Comparison of ENCODE assay signal across 1 cellular context in genomic region chr2:47070155-47070919, GRCh38.
A peak's percentile ranks its signal among the peaks of the same experiment; 100 is the strongest.
TF ChIP-seq lines count a peak whose summit lies in the region.

No MANE protein-coding gene starts in this region.

TF ChIP-seq in HepG2, 621 proteins besides CTCF, POLR2A, EP300 and RAD21 (continued from another document and continues in another):
- TF ChIP-seq MBD4 (IDR thresholded peaks at IDR 0.05; ENCODE audit: borderline replicate concordance, low read length) (no peak), MED1 (CRISPR knock-in tag; IDR thresholded peaks at IDR 0.05) (peak; percentile 50), SRY (CRISPR knock-in tag; IDR thresholded peaks at IDR 0.05) (peak; percentile 78; the same call in 1 of the 2 replicates), STAT5B (CRISPR knock-in tag; IDR thresholded peaks at IDR 0.05) (no peak), YY1 (IDR thresholded peaks at IDR 0.05; ENCODE audit: insufficient read depth, insufficient replicate concordance, low read depth, low read length) (no peak), ZNF616 (CRISPR knock-in tag; IDR thresholded peaks at IDR 0.05; ENCODE audit: low read depth) (no peak), ZNF557 (CRISPR knock-in tag; IDR thresholded peaks at IDR 0.05) (no peak), SRSF4 (IDR thresholded peaks at IDR 0.05; ENCODE audit: low read depth, low read length, poor library complexity, severe bottlenecking) (no peak), PCBP1 (IDR thresholded peaks at IDR 0.05; ENCODE audit: borderline replicate concordance, low read depth, low read length) (no peak), CENPBD1 (CRISPR knock-in tag; IDR thresholded peaks at IDR 0.05; ENCODE audit: borderline replicate concordance, low read depth) (no peak), ETV5 (CRISPR knock-in tag; IDR thresholded peaks at IDR 0.05; ENCODE audit: borderline replicate concordance) (no peak), ZNF44 (CRISPR knock-in tag; IDR thresholded peaks at IDR 0.05) (no peak; the same call in 1 of the 2 replicates), AHR (CRISPR knock-in tag; IDR thresholded peaks at IDR 0.05) (0 out of 2 replicates have a peak, but pooled peaks have one; percentile 18), TAF1 (CRISPR knock-in tag; IDR thresholded peaks at IDR 0.05) (0 out of 2 replicates have a peak, but pooled peaks have one; percentile 27), FOXO1 (CRISPR knock-in tag; IDR thresholded peaks at IDR 0.05) (peak; percentile 28; the same call in 1 of the 2 replicates), MXI1 (IDR thresholded peaks at IDR 0.05; ENCODE audit: borderline replicate concordance, low read depth, low read length) (peak; percentile 6; the same call in 1 of the 3 replicates), STAG1 (CRISPR knock-in tag; IDR thresholded peaks at IDR 0.05) (no peak), ZNF781 (CRISPR knock-in tag; IDR thresholded peaks at IDR 0.05; ENCODE audit: borderline replicate concordance, not compliant biosample characterization) (no peak), BHLHE40 (IDR thresholded peaks at IDR 0.05; ENCODE audit: low read length) (no peak), HOMEZ (CRISPR knock-in tag; IDR thresholded peaks at IDR 0.05; ENCODE audit: low read depth) (no peak; the same call in 1 of the 2 replicates), FOXP1 (IDR thresholded peaks at IDR 0.05) (no peak), FOXP1 (CRISPR knock-in tag; IDR thresholded peaks at IDR 0.05) (peak; percentile 43; the same call in 1 of the 2 replicates), ZNF224 (CRISPR knock-in tag; IDR thresholded peaks at IDR 0.05) (0 out of 2 replicates have a peak, but pooled peaks have one; percentile 64), CENPT (CRISPR knock-in tag; IDR thresholded peaks at IDR 0.05; ENCODE audit: low read depth) (no peak), IKZF4 (CRISPR knock-in tag; IDR thresholded peaks at IDR 0.05; ENCODE audit: borderline replicate concordance, low read depth, not compliant biosample characterization) (peak; percentile 70), BCL3 (CRISPR knock-in tag; IDR thresholded peaks at IDR 0.05) (no peak), TGIF2 (CRISPR knock-in tag; IDR thresholded peaks at IDR 0.05) (no peak), ZNF605 (CRISPR knock-in tag; IDR thresholded peaks at IDR 0.05) (peak; percentile 51; the same call in 1 of the 2 replicates), SAP130 (CRISPR knock-in tag; IDR thresholded peaks at IDR 0.05; ENCODE audit: low read depth) (peak; percentile 45; the same call in 1 of the 2 replicates), ZSCAN30 (CRISPR knock-in tag; IDR thresholded peaks at IDR 0.05) (no peak), ZNF766 (CRISPR knock-in tag; IDR thresholded peaks at IDR 0.05; ENCODE audit: borderline replicate concordance) (no peak), NRL (CRISPR knock-in tag; IDR thresholded peaks at IDR 0.05; ENCODE audit: borderline replicate concordance) (peak; percentile 72; the same call in 1 of the 2 replicates), KAT8 (CRISPR knock-in tag; IDR thresholded peaks at IDR 0.05) (no peak), SNRNP70 (IDR thresholded peaks at IDR 0.05; ENCODE audit: low read depth, low read length) (no peak), HOXA5 (CRISPR knock-in tag; IDR thresholded peaks at IDR 0.05) (no peak), PAWR (CRISPR knock-in tag; IDR thresholded peaks at IDR 0.05; ENCODE audit: borderline replicate concordance) (no peak), HNRNPK (IDR thresholded peaks at IDR 0.05; ENCODE audit: low read depth, low read length, poor library complexity, severe bottlenecking) (no peak), ZNF570 (CRISPR knock-in tag; IDR thresholded peaks at IDR 0.05; ENCODE audit: borderline replicate concordance) (no peak), ZFY (CRISPR knock-in tag; IDR thresholded peaks at IDR 0.05) (peak; percentile 49; the same call in 1 of the 2 replicates), ZBTB10 (CRISPR knock-in tag; IDR thresholded peaks at IDR 0.05; ENCODE audit: borderline replicate concordance) (no peak), NR2F1 (CRISPR knock-in tag; IDR thresholded peaks at IDR 0.05) (no peak; a peak in 1 of 4 replicates), CAMTA2 (CRISPR knock-in tag; IDR thresholded peaks at IDR 0.05; ENCODE audit: borderline replicate concordance) (peak; percentile 66), SATB2 (CRISPR knock-in tag; IDR thresholded peaks at IDR 0.05) (no peak), MTA1 (CRISPR knock-in tag; IDR thresholded peaks at IDR 0.05; ENCODE audit: borderline replicate concordance) (peak; percentile 93), HNF4A (CRISPR knock-in tag; IDR thresholded peaks at IDR 0.05) (peak; percentile 77), ZNF33B (CRISPR knock-in tag; IDR thresholded peaks at IDR 0.05) (no peak), PHF8 (CRISPR knock-in tag; IDR thresholded peaks at IDR 0.05) (peak; percentile 33), ZNF343 (CRISPR knock-in tag; IDR thresholded peaks at IDR 0.05) (peak; percentile 96), ZNF562 (CRISPR knock-in tag; IDR thresholded peaks at IDR 0.05; ENCODE audit: borderline replicate concordance) (no peak), MXD1 (CRISPR knock-in tag; IDR thresholded peaks at IDR 0.05) (peak; percentile 59)
- TF ChIP-seq, protein P1, sequence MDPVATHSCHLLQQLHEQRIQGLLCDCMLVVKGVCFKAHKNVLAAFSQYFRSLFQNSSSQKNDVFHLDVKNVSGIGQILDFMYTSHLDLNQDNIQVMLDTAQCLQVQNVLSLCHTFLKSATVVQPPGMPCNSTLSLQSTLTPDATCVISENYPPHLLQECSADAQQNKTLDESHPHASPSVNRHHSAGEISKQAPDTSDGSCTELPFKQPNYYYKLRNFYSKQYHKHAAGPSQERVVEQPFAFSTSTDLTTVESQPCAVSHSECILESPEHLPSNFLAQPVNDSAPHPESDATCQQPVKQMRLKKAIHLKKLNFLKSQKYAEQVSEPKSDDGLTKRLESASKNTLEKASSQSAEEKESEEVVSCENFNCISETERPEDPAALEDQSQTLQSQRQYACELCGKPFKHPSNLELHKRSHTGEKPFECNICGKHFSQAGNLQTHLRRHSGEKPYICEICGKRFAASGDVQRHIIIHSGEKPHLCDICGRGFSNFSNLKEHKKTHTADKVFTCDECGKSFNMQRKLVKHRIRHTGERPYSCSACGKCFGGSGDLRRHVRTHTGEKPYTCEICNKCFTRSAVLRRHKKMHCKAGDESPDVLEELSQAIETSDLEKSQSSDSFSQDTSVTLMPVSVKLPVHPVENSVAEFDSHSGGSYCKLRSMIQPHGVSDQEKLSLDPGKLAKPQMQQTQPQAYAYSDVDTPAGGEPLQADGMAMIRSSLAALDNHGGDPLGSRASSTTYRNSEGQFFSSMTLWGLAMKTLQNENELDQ (CRISPR knock-in tag; IDR thresholded peaks at IDR 0.05; ENCODE audit: borderline replicate concordance) = no peak
- TF ChIP-seq, protein P2, sequence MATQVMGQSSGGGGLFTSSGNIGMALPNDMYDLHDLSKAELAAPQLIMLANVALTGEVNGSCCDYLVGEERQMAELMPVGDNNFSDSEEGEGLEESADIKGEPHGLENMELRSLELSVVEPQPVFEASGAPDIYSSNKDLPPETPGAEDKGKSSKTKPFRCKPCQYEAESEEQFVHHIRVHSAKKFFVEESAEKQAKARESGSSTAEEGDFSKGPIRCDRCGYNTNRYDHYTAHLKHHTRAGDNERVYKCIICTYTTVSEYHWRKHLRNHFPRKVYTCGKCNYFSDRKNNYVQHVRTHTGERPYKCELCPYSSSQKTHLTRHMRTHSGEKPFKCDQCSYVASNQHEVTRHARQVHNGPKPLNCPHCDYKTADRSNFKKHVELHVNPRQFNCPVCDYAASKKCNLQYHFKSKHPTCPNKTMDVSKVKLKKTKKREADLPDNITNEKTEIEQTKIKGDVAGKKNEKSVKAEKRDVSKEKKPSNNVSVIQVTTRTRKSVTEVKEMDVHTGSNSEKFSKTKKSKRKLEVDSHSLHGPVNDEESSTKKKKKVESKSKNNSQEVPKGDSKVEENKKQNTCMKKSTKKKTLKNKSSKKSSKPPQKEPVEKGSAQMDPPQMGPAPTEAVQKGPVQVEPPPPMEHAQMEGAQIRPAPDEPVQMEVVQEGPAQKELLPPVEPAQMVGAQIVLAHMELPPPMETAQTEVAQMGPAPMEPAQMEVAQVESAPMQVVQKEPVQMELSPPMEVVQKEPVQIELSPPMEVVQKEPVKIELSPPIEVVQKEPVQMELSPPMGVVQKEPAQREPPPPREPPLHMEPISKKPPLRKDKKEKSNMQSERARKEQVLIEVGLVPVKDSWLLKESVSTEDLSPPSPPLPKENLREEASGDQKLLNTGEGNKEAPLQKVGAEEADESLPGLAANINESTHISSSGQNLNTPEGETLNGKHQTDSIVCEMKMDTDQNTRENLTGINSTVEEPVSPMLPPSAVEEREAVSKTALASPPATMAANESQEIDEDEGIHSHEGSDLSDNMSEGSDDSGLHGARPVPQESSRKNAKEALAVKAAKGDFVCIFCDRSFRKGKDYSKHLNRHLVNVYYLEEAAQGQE (IDR thresholded peaks at IDR 0.05; ENCODE audit: borderline replicate concordance in 1 of 2, low read depth in 1 of 2, low read length in 2 of 2) = no peak
- TF ChIP-seq, protein P3, sequence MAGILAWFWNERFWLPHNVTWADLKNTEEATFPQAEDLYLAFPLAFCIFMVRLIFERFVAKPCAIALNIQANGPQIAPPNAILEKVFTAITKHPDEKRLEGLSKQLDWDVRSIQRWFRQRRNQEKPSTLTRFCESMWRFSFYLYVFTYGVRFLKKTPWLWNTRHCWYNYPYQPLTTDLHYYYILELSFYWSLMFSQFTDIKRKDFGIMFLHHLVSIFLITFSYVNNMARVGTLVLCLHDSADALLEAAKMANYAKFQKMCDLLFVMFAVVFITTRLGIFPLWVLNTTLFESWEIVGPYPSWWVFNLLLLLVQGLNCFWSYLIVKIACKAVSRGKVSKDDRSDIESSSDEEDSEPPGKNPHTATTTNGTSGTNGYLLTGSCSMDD (CRISPR knock-in tag; IDR thresholded peaks at IDR 0.05) = no peak
- TF ChIP-seq, protein P4, sequence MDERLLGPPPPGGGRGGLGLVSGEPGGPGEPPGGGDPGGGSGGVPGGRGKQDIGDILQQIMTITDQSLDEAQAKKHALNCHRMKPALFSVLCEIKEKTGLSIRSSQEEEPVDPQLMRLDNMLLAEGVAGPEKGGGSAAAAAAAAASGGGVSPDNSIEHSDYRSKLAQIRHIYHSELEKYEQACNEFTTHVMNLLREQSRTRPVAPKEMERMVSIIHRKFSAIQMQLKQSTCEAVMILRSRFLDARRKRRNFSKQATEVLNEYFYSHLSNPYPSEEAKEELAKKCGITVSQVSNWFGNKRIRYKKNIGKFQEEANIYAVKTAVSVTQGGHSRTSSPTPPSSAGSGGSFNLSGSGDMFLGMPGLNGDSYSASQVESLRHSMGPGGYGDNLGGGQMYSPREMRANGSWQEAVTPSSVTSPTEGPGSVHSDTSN (CRISPR knock-in tag; IDR thresholded peaks at IDR 0.05) = no peak
- TF ChIP-seq, protein P5, sequence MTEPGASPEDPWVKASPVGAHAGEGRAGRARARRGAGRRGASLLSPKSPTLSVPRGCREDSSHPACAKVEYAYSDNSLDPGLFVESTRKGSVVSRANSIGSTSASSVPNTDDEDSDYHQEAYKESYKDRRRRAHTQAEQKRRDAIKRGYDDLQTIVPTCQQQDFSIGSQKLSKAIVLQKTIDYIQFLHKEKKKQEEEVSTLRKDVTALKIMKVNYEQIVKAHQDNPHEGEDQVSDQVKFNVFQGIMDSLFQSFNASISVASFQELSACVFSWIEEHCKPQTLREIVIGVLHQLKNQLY (CRISPR knock-in tag; IDR thresholded peaks at IDR 0.05) = peak; percentile 66; the same call in 1 of the 2 replicates
